ENCODE assay signal across 14 cellular contexts in the genomic region with DNA sequence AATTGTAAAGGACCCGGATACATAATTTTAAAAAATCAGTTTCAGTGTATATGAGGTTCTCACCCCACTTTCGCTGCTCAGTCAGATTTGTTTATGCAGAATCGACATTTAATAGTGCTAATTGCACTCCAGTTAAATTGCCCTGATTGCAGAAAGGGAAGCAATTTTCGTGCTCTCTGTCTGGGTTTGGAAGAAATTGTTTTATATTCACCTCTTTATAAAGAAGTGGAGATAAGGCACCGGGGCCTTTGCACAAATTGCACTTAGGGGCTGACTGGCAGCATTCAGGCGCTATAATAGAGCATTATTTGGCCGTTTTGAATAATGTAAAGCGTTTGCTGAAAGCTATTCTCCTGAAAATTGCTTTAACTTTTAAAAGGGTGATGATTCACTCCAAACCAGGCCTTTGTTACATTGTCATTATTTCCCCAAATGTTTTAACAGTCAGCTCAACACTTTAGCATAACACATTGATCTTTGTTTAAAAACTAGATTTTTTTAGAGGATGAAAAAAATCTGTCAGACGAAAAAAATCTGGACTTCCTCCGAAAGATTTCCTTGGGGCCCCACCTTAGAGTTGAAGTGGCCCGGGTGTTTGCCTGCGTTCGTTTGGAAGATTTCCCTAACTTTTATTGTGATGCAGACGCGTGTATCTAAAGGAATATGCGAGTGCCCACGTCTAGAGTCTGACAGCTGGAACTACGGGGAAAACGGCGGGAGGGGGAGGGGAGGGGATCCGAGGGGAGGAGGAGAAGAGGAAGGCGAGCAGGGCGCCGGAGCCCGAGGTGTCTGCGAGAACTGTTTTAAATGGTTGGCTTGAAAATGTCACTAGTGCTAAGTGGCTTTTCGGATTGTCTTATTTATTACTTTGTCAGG. TPM values are rescaled to one million over a fixed set of nuclear protein-coding genes. Genes with fewer than 3 reads are reported as not detected.
DNase-seq lines count a peak whose midpoint lies in the region; ATAC-seq, FAIRE-seq and TF ChIP-seq lines count a peak whose summit lies in the region.
"Had no signal": no experiment of that assay in that cellular context is flagged by ENCODE, and none has a peak within 500 bp of the region (broad histone marks: within the 10 kb centered on the region; RNA-seq: fewer than 3 reads in every experiment).

No MANE protein-coding gene starts in this region.

- ATAC-seq in natural killer cell (no peak), HG02870 (IDR thresholded peaks at IDR 0.05; ENCODE audit: unreplicated experiment) (no peak), GM18502 (IDR thresholded peaks at IDR 0.05; ENCODE audit: poor library complexity, unreplicated experiment) (no peak), HG03097 (IDR thresholded peaks at IDR 0.05; ENCODE audit: low FRiP score, unreplicated experiment) (no peak)
- no peak for ATAC-seq in natural killer cell treated with Interleukin-12 subunit alpha and Interleukin-12 subunit beta and Interleukin-15 and Interleukin-18, amount 100 ng/mL, for 72 hours

- H3K27me3 Mint-ChIP-seq in natural killer cell (ENCODE audit: low read depth in 2 of 2), result peaks cover 77 to 89% of the 10 kb centered on the region in 2 donors
- peaks cover 63 to 81% of the 10 kb centered on the region in 2 donors for H3K27me3 Mint-ChIP-seq in natural killer cell treated with Interleukin-12 subunit alpha and Interleukin-12 subunit beta and Interleukin-15 and Interleukin-18, amount 100 ng/mL, for 72 hours
- H3K27me3 Mint-ChIP-seq in glutamatergic neuron (ENCODE audit: unreplicated experiment), result peaks cover 31% of the 10 kb centered on the region

- no peak for DNase-seq in natural killer cell
- DNase-seq in natural killer cell treated with Interleukin-12 subunit alpha and Interleukin-12 subunit beta and Interleukin-15 and Interleukin-18, amount 100 ng/mL, for 72 hours (ENCODE audit: low spot score), result no peak
- DNase-seq in NCI-H748 (lab: John Stamatoyannopoulos, UW; ENCODE audit: unreplicated experiment), result peak; percentile 67
- peak; percentile 38 for DNase-seq in glutamatergic neuron
- peak; percentile 44 for DNase-seq in urothelium cell line (ENCODE audit: low spot score)
- DNase-seq: esophagus squamous epithelium; HCEC 1CT; Peyer's patch; stimulated activated CD4-positive, alpha-beta T cell treated with anti-CD3 and anti-CD28 coated beads, Interleukin-1b, Interleukin-23, amount 100 ng/mL, for 48 hours had no signal

- intact Hi-C loops in natural killer cell (cut with micrococcal nuclease), result loop anchor here (5.0 kb wide), 1 partner anchor 1750 kb away; a partner anchor contains a TSS

- no peaks in the 10 kb centered on the region for H3K9me3 Mint-ChIP-seq in natural killer cell
- H3K9me3 Mint-ChIP-seq in natural killer cell treated with Interleukin-12 subunit alpha and Interleukin-12 subunit beta and Interleukin-15 and Interleukin-18, amount 100 ng/mL, for 72 hours, result no peaks in the 10 kb centered on the region
- H3K9me3 Mint-ChIP-seq in glutamatergic neuron (ENCODE audit: unreplicated experiment), result peaks cover 14% of the 10 kb centered on the region

- H3K36me3 Mint-ChIP-seq in natural killer cell, result no peaks in the 10 kb centered on the region
- no peaks in the 10 kb centered on the region for H3K36me3 Mint-ChIP-seq in natural killer cell treated with Interleukin-12 subunit alpha and Interleukin-12 subunit beta and Interleukin-15 and Interleukin-18, amount 100 ng/mL, for 72 hours
- H3K36me3 Mint-ChIP-seq in glutamatergic neuron (ENCODE audit: unreplicated experiment), result peaks cover 6% of the 10 kb centered on the region

- H3K27ac Mint-ChIP-seq in natural killer cell, result no peak overlapping the region
- H3K27ac Mint-ChIP-seq in natural killer cell treated with Interleukin-12 subunit alpha and Interleukin-12 subunit beta and Interleukin-15 and Interleukin-18, amount 100 ng/mL, for 72 hours, result no peak overlapping the region
- H3K27ac Mint-ChIP-seq in glutamatergic neuron (ENCODE audit: unreplicated experiment), result no peak overlapping the region

- no peak for FAIRE-seq in urothelium cell line (lab: Jason Lieb, UNC)
- FAIRE-seq: keratinocyte had no signal

- TF ChIP-seq CTCF in natural killer cell (IDR thresholded peaks at IDR 0.05) (no peak), glutamatergic neuron (IDR thresholded peaks at IDR 0.05; ENCODE audit: partially characterized antibody, unreplicated experiment) (no peak)

- H3K4me3 Mint-ChIP-seq in natural killer cell (peak overlapping the region; percentile 31), glutamatergic neuron (ENCODE audit: unreplicated experiment) (peak overlapping the region; percentile 59)
- H3K4me3 Mint-ChIP-seq in natural killer cell treated with Interleukin-12 subunit alpha and Interleukin-12 subunit beta and Interleukin-15 and Interleukin-18, amount 100 ng/mL, for 72 hours, result no peak overlapping the region

- H3K4me1 Mint-ChIP-seq in natural killer cell (peaks cover 34 to 62% of the 10 kb centered on the region in 2 donors), glutamatergic neuron (ENCODE audit: low read depth, unreplicated experiment) (peaks cover 15% of the 10 kb centered on the region)
- peaks cover 39 to 42% of the 10 kb centered on the region in 2 donors for H3K4me1 Mint-ChIP-seq in natural killer cell treated with Interleukin-12 subunit alpha and Interleukin-12 subunit beta and Interleukin-15 and Interleukin-18, amount 100 ng/mL, for 72 hours (ENCODE audit: low read depth in 2 of 2)

RNA-seq across cellular contexts. Expression of a gene that starts 2.8 kb away (rescaled TPM):
- not detected for total RNA-seq in natural killer cell
- total RNA-seq in natural killer cell treated with Interleukin-12 subunit alpha and Interleukin-12 subunit beta and Interleukin-15 and Interleukin-18, amount 100 ng/mL, for 72 hours, result not detected
- total RNA-seq in glutamatergic neuron (ENCODE audit: unreplicated experiment), result not detected
- total RNA-seq: esophagus squamous epithelium, omental fat pad, Peyer's patch had no signal

Comparison
In these comparisons a context has a peak if more than half of its experiments do, and no peak if none do; other contexts are left out.
1. DNase-seq: peak in NCI-H748 (single experiment), glutamatergic neuron (single experiment) and urothelium cell line (single experiment); none in natural killer cell (single experiment) and natural killer cell treated with Interleukin-12 subunit alpha and Interleukin-12 subunit beta and Interleukin-15 and Interleukin-18, amount 100 ng/mL, for 72 hours (single experiment).